Comparison of ENCODE assay signal across 19 cellular contexts in the genomic region with DNA sequence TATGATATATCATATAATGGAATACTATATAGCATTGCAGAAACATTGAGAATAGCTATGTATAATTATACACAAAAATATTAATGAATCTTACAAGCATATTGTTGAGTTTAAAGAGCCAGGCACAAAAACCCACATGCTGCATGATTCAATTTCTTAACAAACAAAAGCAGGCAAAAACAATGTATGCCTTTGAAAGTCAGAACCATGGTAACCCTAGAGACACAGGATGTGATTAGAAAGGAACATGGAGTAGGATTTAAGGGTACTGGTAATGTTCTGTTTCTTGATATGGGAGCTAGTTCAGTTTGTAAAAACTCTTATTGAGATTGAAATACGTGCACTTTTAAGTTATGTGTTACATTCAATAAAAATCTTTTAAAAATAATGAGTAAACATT. TPM values are rescaled to one million over a fixed set of nuclear protein-coding genes. Genes with fewer than 3 reads are reported as not detected.
DNase-seq lines count a peak whose midpoint lies in the region; TF ChIP-seq lines count a peak whose summit lies in the region.
"Had no signal": no experiment of that assay in that cellular context is flagged by ENCODE, and none has a peak within 500 bp of the region (broad histone marks: within the 10 kb centered on the region; RNA-seq: fewer than 3 reads in every experiment).

No MANE protein-coding gene starts in this region.

- H3K36me3 ChIP-seq in neutrophil, result no peaks in the 10 kb centered on the region
- H3K36me3 ChIP-seq: SJSA1 had no signal

- H3K9me3 ChIP-seq in neutrophil, result no peaks in the 10 kb centered on the region
- H3K9me3 ChIP-seq: SJSA1 had no signal

- TF ChIP-seq CTCF in neutrophil (IDR thresholded peaks at IDR 0.05), result no peak

- no peaks in the 10 kb centered on the region for H3K27me3 ChIP-seq in neutrophil
- H3K27me3 ChIP-seq: SJSA1 had no signal

- peak overlapping the region in 1 of 2 experiments; percentile 13 for H3K4me3 ChIP-seq in neutrophil (ENCODE audit: low read depth in 1 of 2, low read length in 1 of 2)
- H3K4me3 ChIP-seq: SJSA1 had no signal

- peak; percentile 44 for DNase-seq in DMS153 (lab: John Stamatoyannopoulos, UW)
- no peak for DNase-seq in DMS153 treated with DMSO at 0.1 percent for 48 hours (lab: John Stamatoyannopoulos, UW; ENCODE audit: unreplicated experiment)
- DNase-seq in NCI-H748 (lab: John Stamatoyannopoulos, UW; ENCODE audit: unreplicated experiment), result peak; percentile 30
- peak; percentile 65 for DNase-seq in dermis blood vessel endothelial cell
- no peak for DNase-seq in activated CD4-positive, CD25-positive, alpha-beta regulatory T cell treated with anti-CD3 and anti-CD28 coated beads, Interleukin-2, amount 50 U/mL, for 72 hours
- no peak for DNase-seq in NCI-H1436 treated with DMSO at 0.1 percent for 48 hours (lab: John Stamatoyannopoulos, UW)
- DNase-seq in amniotic stem cell (lab: John Stamatoyannopoulos, UW), result no peak
- DNase-seq: CD8-positive, alpha-beta T cell; DMS 273 treated with DMSO at 0.1 percent for 48 hours; NCI-H1694 treated with DMSO at 0.1 percent for 48 hours; NCI-H2081; NCI-H524; Right ventricle myocardium superior; RPMI8226 had no signal

- peak overlapping the region; percentile 83 for H3K27ac ChIP-seq in neutrophil
- H3K27ac ChIP-seq: 22Rv1, C4-2B, SJSA1 had no signal

- peaks cover 47 to 48% of the 10 kb centered on the region in 2 experiments for H3K4me1 ChIP-seq in neutrophil (ENCODE audit: control insufficient read depth in 1 of 2, insufficient read depth in 1 of 2, low read depth in 1 of 2, low read length in 1 of 2)
- H3K4me1 ChIP-seq: SJSA1 had no signal

RNA-seq across cellular contexts. Expression of gene CXCL8, which starts 21.5 kb away (rescaled TPM):
- 21.0 and 47.1 TPM in 2 replicates for total RNA-seq in dermis blood vessel endothelial cell
- total RNA-seq: G401, Right ventricle myocardium superior had no signal

Comparison
In these comparisons a context has a peak if more than half of its experiments do, and no peak if none do; other contexts are left out.
1. DNase-seq: peak in DMS153 (single experiment), NCI-H748 (single experiment) and dermis blood vessel endothelial cell (single experiment); none in DMS153 treated with DMSO at 0.1 percent for 48 hours (single experiment), activated CD4-positive, CD25-positive, alpha-beta regulatory T cell treated with anti-CD3 and anti-CD28 coated beads, Interleukin-2, amount 50 U/mL, for 72 hours (single experiment), NCI-H1436 treated with DMSO at 0.1 percent for 48 hours (single experiment) and amniotic stem cell (single experiment).